Comparison of ENCODE assay signal across 8 cellular contexts in the genomic region with DNA sequence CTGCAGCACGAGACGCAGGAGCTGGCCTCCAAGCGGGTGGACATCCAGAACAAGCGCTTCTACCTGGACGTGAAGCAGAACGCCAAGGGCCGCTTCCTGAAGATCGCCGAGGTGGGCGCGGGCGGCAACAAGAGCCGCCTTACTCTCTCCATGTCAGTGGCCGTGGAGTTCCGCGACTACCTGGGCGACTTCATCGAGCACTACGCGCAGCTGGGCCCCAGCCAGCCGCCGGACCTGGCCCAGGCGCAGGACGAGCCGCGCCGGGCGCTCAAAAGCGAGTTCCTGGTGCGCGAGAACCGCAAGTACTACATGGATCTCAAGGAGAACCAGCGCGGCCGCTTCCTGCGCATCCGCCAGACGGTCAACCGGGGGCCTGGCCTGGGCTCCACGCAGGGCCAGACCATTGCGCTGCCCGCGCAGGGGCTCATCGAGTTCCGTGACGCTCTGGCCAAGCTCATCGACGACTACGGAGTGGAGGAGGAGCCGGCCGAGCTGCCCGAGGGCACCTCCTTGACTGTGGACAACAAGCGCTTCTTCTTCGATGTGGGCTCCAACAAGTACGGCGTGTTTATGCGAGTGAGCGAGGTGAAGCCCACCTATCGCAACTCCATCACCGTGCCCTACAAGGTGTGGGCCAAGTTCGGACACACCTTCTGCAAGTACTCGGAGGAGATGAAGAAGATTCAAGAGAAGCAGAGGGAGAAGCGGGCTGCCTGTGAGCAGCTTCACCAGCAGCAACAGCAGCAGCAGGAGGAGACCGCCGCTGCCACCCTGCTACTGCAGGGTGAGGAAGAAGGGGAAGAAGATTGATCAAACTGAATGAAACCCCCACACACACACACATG. TPM values are rescaled to one million over a fixed set of nuclear protein-coding genes. Genes with fewer than 3 reads are reported as not detected.
A peak's percentile ranks its signal among the peaks of the same experiment; 100 is the strongest.
DNase-seq lines count a peak whose midpoint lies in the region; ATAC-seq and TF ChIP-seq lines count a peak whose summit lies in the region.

No MANE protein-coding gene starts in this region.

- H3K4me1 Mint-ChIP-seq in natural killer cell = peaks cover 39 to 54% of the 10 kb centered on the region in 2 donors

- ATAC-seq in GM18519 (IDR thresholded peaks at IDR 0.05; ENCODE audit: low FRiP score, unreplicated experiment) = peak; percentile 24
- peak; percentile 34 for ATAC-seq in HG03064 (IDR thresholded peaks at IDR 0.05; ENCODE audit: low read depth, unreplicated experiment)
- ATAC-seq in natural killer cell = peak; percentile 29 to 57 (median 30)

- peak; percentile 33 for DNase-seq in AG08395 (ENCODE audit: low spot score)
- peak; percentile 20 for DNase-seq in NOMO-1 treated with dmso at 0.1 percent for 144 hours (lab: John Stamatoyannopoulos, UW; ENCODE audit: unreplicated experiment)
- DNase-seq in activated T-helper 1 cell treated with anti-CD3 and anti-CD28 coated beads, Interleukin-2, amount 50 U/mL, for 16 hours (ENCODE audit: low read depth in 1 of 2, low spot score in 1 of 2) = peak; percentile 12 to 20
- DNase-seq in fibroblast of peridontal ligament (ENCODE audit: extremely low read depth) = peak; percentile 45
- DNase-seq in natural killer cell = peak; percentile 50
- peak; percentile 57 for DNase-seq in ureter (ENCODE audit: low spot score)

- H3K27me3 Mint-ChIP-seq in natural killer cell (ENCODE audit: low read depth in 2 of 2) = peaks cover 12 to 16% of the 10 kb centered on the region in 2 donors

- H3K36me3 Mint-ChIP-seq in natural killer cell = no peaks in the 10 kb centered on the region

- H3K4me3 Mint-ChIP-seq in natural killer cell = peak overlapping the region; percentile 93

- H3K9me3 Mint-ChIP-seq in natural killer cell = no peaks in the 10 kb centered on the region

- no peak for TF ChIP-seq CTCF in natural killer cell (IDR thresholded peaks at IDR 0.05)

- intact Hi-C loops in natural killer cell (cut with micrococcal nuclease) = loop anchor here (2.0 kb wide), 1 partner anchor 60 kb away; a partner anchor contains a TSS

- H3K27ac Mint-ChIP-seq in natural killer cell = peak overlapping the region; percentile 93 to 96

RNA-seq across cellular contexts. Expression of a gene that starts 0.7 kb away (rescaled TPM):
- 10 to 100 TPM in 1 of 3 donors, 1 to 10 TPM in 2; 8.1 to 12.0 (median 9.8) TPM for total RNA-seq in natural killer cell
- total RNA-seq in ureter = 26.8 TPM

RNA-seq across cellular contexts. Expression of a gene that starts 11.2 kb away (rescaled TPM):
- total RNA-seq in natural killer cell (1 to 10 TPM; 2.2 to 4.0 (median 4.0) TPM), ureter (15.9 TPM)

Comparison
In these comparisons a context has a peak if more than half of its experiments do, and no peak if none do; other contexts are left out.
1. Peak in every context shown above with its lines: DNase-seq and ATAC-seq.